Comparison of ENCODE assay signal across 1 cellular context in the genomic region with DNA sequence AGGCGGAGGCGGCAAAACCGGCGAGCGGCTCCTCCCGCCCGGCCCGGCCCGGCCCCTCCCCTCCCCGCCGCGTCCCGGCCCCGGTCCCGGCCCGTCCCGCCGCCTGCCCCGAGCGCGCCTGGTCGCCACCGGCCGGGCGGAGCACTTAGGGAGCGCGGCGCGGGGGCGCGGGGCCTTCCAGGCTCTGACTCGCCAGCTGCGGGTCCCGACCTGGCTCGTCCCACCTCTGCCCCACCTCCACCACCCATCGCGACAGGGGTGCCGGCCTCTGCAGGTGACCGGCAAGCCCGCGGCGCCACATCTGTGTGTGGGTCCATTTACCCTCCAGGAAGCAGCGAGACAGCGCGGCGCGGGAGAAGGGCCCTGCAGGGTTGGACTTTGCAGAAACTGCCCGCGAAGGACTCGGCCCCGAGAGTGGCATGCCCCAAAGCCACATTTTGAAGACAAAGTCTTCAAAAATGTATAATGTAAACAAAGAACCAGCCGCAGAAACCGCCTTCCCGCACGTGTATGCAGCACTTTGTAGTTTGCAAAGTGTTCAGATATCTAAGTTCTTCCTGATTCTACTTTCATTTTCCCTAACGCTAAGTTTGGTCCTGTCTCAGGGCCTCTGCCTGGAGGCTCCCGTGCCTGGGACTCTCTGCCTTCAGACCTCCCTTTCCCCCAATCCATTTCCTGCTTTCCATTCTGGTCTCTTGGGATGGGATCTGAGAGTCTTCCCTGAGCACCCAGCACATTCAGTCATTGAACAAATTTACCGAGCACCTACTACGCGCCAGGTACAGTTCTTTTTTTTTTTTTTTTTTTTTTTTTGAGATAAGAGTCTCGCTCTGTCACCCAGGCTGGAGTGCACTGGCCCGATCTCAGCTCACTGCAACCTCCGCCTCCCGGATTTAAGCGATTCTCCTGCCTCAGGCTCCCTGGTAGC.
TF ChIP-seq lines count a peak whose summit lies in the region.

A gene (minus strand): TSS at position 40 of the 928 bp plus-strand sequence. CDS start 19,158 bp downstream, outside the sequence.

TF ChIP-seq in H1, 55 proteins besides CTCF, POLR2A, EP300 and RAD21:
- TF ChIP-seq SIRT6 (IDR thresholded peaks at IDR 0.05; ENCODE audit: low read length), result no peak
- TF ChIP-seq, protein P1, sequence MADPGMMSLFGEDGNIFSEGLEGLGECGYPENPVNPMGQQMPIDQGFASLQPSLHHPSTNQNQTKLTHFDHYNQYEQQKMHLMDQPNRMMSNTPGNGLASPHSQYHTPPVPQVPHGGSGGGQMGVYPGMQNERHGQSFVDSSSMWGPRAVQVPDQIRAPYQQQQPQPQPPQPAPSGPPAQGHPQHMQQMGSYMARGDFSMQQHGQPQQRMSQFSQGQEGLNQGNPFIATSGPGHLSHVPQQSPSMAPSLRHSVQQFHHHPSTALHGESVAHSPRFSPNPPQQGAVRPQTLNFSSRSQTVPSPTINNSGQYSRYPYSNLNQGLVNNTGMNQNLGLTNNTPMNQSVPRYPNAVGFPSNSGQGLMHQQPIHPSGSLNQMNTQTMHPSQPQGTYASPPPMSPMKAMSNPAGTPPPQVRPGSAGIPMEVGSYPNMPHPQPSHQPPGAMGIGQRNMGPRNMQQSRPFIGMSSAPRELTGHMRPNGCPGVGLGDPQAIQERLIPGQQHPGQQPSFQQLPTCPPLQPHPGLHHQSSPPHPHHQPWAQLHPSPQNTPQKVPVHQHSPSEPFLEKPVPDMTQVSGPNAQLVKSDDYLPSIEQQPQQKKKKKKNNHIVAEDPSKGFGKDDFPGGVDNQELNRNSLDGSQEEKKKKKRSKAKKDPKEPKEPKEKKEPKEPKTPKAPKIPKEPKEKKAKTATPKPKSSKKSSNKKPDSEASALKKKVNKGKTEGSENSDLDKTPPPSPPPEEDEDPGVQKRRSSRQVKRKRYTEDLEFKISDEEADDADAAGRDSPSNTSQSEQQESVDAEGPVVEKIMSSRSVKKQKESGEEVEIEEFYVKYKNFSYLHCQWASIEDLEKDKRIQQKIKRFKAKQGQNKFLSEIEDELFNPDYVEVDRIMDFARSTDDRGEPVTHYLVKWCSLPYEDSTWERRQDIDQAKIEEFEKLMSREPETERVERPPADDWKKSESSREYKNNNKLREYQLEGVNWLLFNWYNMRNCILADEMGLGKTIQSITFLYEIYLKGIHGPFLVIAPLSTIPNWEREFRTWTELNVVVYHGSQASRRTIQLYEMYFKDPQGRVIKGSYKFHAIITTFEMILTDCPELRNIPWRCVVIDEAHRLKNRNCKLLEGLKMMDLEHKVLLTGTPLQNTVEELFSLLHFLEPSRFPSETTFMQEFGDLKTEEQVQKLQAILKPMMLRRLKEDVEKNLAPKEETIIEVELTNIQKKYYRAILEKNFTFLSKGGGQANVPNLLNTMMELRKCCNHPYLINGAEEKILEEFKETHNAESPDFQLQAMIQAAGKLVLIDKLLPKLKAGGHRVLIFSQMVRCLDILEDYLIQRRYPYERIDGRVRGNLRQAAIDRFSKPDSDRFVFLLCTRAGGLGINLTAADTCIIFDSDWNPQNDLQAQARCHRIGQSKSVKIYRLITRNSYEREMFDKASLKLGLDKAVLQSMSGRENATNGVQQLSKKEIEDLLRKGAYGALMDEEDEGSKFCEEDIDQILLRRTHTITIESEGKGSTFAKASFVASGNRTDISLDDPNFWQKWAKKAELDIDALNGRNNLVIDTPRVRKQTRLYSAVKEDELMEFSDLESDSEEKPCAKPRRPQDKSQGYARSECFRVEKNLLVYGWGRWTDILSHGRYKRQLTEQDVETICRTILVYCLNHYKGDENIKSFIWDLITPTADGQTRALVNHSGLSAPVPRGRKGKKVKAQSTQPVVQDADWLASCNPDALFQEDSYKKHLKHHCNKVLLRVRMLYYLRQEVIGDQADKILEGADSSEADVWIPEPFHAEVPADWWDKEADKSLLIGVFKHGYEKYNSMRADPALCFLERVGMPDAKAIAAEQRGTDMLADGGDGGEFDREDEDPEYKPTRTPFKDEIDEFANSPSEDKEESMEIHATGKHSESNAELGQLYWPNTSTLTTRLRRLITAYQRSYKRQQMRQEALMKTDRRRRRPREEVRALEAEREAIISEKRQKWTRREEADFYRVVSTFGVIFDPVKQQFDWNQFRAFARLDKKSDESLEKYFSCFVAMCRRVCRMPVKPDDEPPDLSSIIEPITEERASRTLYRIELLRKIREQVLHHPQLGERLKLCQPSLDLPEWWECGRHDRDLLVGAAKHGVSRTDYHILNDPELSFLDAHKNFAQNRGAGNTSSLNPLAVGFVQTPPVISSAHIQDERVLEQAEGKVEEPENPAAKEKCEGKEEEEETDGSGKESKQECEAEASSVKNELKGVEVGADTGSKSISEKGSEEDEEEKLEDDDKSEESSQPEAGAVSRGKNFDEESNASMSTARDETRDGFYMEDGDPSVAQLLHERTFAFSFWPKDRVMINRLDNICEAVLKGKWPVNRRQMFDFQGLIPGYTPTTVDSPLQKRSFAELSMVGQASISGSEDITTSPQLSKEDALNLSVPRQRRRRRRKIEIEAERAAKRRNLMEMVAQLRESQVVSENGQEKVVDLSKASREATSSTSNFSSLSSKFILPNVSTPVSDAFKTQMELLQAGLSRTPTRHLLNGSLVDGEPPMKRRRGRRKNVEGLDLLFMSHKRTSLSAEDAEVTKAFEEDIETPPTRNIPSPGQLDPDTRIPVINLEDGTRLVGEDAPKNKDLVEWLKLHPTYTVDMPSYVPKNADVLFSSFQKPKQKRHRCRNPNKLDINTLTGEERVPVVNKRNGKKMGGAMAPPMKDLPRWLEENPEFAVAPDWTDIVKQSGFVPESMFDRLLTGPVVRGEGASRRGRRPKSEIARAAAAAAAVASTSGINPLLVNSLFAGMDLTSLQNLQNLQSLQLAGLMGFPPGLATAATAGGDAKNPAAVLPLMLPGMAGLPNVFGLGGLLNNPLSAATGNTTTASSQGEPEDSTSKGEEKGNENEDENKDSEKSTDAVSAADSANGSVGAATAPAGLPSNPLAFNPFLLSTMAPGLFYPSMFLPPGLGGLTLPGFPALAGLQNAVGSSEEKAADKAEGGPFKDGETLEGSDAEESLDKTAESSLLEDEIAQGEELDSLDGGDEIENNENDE (IDR thresholded peaks at IDR 0.05; ENCODE audit: insufficient replicate concordance, low read length), result no peak
- no peak for TF ChIP-seq RXRA (IDR thresholded peaks at IDR 0.05; ENCODE audit: insufficient read depth, low read depth, low read length)
- TF ChIP-seq, protein P2, sequence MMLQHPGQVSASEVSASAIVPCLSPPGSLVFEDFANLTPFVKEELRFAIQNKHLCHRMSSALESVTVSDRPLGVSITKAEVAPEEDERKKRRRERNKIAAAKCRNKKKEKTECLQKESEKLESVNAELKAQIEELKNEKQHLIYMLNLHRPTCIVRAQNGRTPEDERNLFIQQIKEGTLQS (IDR thresholded peaks at IDR 0.05; ENCODE audit: insufficient read depth, low read depth, low read length), result no peak
- TF ChIP-seq CEBPB (IDR thresholded peaks at IDR 0.05; ENCODE audit: low read depth, low read length), result no peak
- TF ChIP-seq PHF8 (conservative IDR thresholded peaks at IDR 0.05; ENCODE audit: low read depth, low read length), result 0 out of 2 replicates have a peak, but pooled peaks have one; percentile 47
- TF ChIP-seq, protein P3, sequence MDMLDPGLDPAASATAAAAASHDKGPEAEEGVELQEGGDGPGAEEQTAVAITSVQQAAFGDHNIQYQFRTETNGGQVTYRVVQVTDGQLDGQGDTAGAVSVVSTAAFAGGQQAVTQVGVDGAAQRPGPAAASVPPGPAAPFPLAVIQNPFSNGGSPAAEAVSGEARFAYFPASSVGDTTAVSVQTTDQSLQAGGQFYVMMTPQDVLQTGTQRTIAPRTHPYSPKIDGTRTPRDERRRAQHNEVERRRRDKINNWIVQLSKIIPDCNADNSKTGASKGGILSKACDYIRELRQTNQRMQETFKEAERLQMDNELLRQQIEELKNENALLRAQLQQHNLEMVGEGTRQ (IDR thresholded peaks at IDR 0.05; ENCODE audit: low read length), result no peak
- TF ChIP-seq, protein P4, sequence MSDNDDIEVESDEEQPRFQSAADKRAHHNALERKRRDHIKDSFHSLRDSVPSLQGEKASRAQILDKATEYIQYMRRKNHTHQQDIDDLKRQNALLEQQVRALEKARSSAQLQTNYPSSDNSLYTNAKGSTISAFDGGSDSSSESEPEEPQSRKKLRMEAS (IDR thresholded peaks at IDR 0.05), result peak; percentile 43; the same call in 1 of the 2 replicates
- no peak for TF ChIP-seq JUND (IDR thresholded peaks at IDR 0.05; ENCODE audit: low read length)
- no peak for TF ChIP-seq CTBP2 (IDR thresholded peaks at IDR 0.05; ENCODE audit: borderline replicate concordance, insufficient read depth, insufficient read length, low read length)
- peak; percentile 38; the same call in 1 of the 2 replicates for TF ChIP-seq SUZ12 (IDR thresholded peaks at IDR 0.05; ENCODE audit: low read length)
- no peak for TF ChIP-seq NRF1 (IDR thresholded peaks at IDR 0.05; ENCODE audit: low read depth, low read length)
- no peak for TF ChIP-seq GTF2F1 (IDR thresholded peaks at IDR 0.05; ENCODE audit: borderline replicate concordance, low read depth, low read length)
- no peak for TF ChIP-seq BRCA1 (IDR thresholded peaks at IDR 0.05; ENCODE audit: low read depth, low read length)
- TF ChIP-seq KDM1A (IDR thresholded peaks at IDR 0.05; ENCODE audit: borderline replicate concordance, low read length), result no peak
- TF ChIP-seq, protein P5, sequence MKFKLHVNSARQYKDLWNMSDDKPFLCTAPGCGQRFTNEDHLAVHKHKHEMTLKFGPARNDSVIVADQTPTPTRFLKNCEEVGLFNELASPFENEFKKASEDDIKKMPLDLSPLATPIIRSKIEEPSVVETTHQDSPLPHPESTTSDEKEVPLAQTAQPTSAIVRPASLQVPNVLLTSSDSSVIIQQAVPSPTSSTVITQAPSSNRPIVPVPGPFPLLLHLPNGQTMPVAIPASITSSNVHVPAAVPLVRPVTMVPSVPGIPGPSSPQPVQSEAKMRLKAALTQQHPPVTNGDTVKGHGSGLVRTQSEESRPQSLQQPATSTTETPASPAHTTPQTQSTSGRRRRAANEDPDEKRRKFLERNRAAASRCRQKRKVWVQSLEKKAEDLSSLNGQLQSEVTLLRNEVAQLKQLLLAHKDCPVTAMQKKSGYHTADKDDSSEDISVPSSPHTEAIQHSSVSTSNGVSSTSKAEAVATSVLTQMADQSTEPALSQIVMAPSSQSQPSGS (IDR thresholded peaks at IDR 0.05; ENCODE audit: low read length), result no peak
- TF ChIP-seq, protein P6, sequence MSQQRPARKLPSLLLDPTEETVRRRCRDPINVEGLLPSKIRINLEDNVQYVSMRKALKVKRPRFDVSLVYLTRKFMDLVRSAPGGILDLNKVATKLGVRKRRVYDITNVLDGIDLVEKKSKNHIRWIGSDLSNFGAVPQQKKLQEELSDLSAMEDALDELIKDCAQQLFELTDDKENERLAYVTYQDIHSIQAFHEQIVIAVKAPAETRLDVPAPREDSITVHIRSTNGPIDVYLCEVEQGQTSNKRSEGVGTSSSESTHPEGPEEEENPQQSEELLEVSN (IDR thresholded peaks at IDR 0.05), result peak; percentile 49; the same call in 1 of the 2 replicates
- peak; percentile 47 for TF ChIP-seq KDM4A (IDR thresholded peaks at IDR 0.05; ENCODE audit: low read depth, low read length, severe bottlenecking)
- peak; percentile 23 for TF ChIP-seq EZH2 (IDR thresholded peaks at IDR 0.05; ENCODE audit: low read depth, low read length, severe bottlenecking)
TF ChIP-seq in H1: peak in this region for 6.
